ENCODE assay signal across 19 cellular contexts in genomic region chr4:37609621-37610020, GRCh38.
"Had no signal": no experiment of that assay in that cellular context is flagged by ENCODE, and none has a peak within 500 bp of the region (broad histone marks: within the 10 kb centered on the region; RNA-seq: fewer than 3 reads in every experiment).

No MANE protein-coding gene starts in this region.

- ATAC-seq: gastrocnemius medialis; left lobe of liver; naive thymus-derived CD4-positive, alpha-beta T cell; psoas muscle; right lobe of liver; stimulated activated effector memory CD8-positive, alpha-beta T cell treated with anti-CD3 and anti-CD28 coated beads, Interleukin-12 subunit alpha, Interleukin-12 subunit beta, amount 100 ng/mL, for 72 hours; stimulated activated naive CD8-positive, alpha-beta T cell treated with anti-CD3 and anti-CD28 coated beads, Interleukin-15, Interleukin-2, amounts not matched to agents 100 U/mL and 50 U/mL, for 24 hours had no signal

- DNase-seq: dorsolateral prefrontal cortex; effector CD8-positive, alpha-beta T cell; gastrocnemius medialis; islet precursor cell; mammary epithelial cell; naive thymus-derived CD4-positive, alpha-beta T cell; nephron progenitor cell; psoas muscle; retina; right lobe of liver; stimulated activated CD4-positive, alpha-beta T cell treated with anti-CD3 and anti-CD28 coated beads, Interleukin-4, amount 100 ng/mL, for 1 hour; stimulated activated CD8-positive, alpha-beta memory T cell treated with anti-CD3 and anti-CD28 coated beads, Interleukin-4, amount 100 ng/mL, for 48 hours; stimulated activated naive CD8-positive, alpha-beta T cell treated with anti-CD3 and anti-CD28 coated beads, Interleukin-15, Interleukin-2, amounts not matched to agents 100 U/mL and 50 U/mL, for 24 hours; thyroid gland had no signal

- H3K27ac ChIP-seq: dorsolateral prefrontal cortex, epithelial cell of prostate, esophagus muscularis mucosa, gastrocnemius medialis, psoas muscle, right lobe of liver, suprapubic skin, thyroid gland had no signal

- H3K27me3 ChIP-seq: dorsolateral prefrontal cortex, esophagus muscularis mucosa, gastrocnemius medialis, right lobe of liver, suprapubic skin, thyroid gland had no signal

- H3K4me3 ChIP-seq: dorsolateral prefrontal cortex, esophagus muscularis mucosa, gastrocnemius medialis, psoas muscle, right lobe of liver, suprapubic skin, thyroid gland had no signal
